25 cellular contexts compared by ENCODE assay signal in the genomic region with DNA sequence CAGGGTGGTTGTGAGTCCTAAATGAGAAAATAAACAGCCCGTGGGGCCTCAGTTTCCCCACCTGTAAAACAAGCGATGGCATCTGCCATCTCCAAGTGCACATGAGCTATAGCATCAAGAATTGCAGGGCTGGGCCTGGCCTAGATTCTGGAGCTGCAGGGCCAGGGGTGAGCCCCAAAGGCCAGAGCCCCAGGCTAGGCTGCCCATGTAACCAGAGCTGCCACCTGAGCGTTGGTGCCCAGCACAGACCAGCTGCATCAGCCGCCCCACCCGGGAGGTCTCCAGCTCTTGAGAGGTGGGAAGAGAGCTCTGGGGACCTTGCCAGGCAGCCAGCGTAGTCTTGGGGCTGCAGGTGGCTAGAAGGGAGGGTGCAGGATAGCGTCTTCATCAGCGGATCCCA. TPM values are rescaled to one million over a fixed set of nuclear protein-coding genes. Genes with fewer than 3 reads are reported as not detected.
"Had no signal": no experiment of that assay in that cellular context is flagged by ENCODE, and none has a peak within 500 bp of the region (broad histone marks: within the 10 kb centered on the region; RNA-seq: fewer than 3 reads in every experiment).

No MANE protein-coding gene starts in this region.

- H3K27me3 Mint-ChIP-seq: activated CD4-positive, alpha-beta memory T cell treated with anti-CD3 and anti-CD28 coated beads for 36 hours; activated CD4-positive, alpha-beta T cell treated with anti-CD3 and anti-CD28 coated beads, Interleukin-2, amount 10 ng/mL, durations not matched to agents 7 days and 5 days; activated naive CD4-positive, alpha-beta T cell treated with anti-CD3 and anti-CD28 coated beads, Interleukin-2, amount 50 U/mL, for 24 hours had no signal

- H3K27me3 ChIP-seq: breast epithelium, MG63, Peyer's patch had no signal

- H3K4me3 Mint-ChIP-seq: activated CD4-positive, alpha-beta memory T cell treated with anti-CD3 and anti-CD28 coated beads for 36 hours; activated CD4-positive, alpha-beta T cell treated with anti-CD3 and anti-CD28 coated beads, Interleukin-2, amount 10 ng/mL, durations not matched to agents 7 days and 5 days; activated naive CD4-positive, alpha-beta T cell treated with anti-CD3 and anti-CD28 coated beads, Interleukin-2, amount 50 U/mL, for 24 hours; activated T-cell treated with anti-CD3 and anti-CD28 coated beads, Interleukin-2, amount 50 U/mL, for 72 hours had no signal

- H3K27ac Mint-ChIP-seq: activated CD4-positive, alpha-beta memory T cell treated with anti-CD3 and anti-CD28 coated beads for 36 hours; activated CD4-positive, alpha-beta T cell treated with anti-CD3 and anti-CD28 coated beads, Interleukin-2, amount 10 ng/mL, durations not matched to agents 7 days and 5 days; activated naive CD4-positive, alpha-beta T cell treated with anti-CD3 and anti-CD28 coated beads, Interleukin-2, amount 50 U/mL, for 24 hours; activated T-cell treated with anti-CD3 and anti-CD28 coated beads, Interleukin-2, amount 50 U/mL, for 72 hours; activated T-helper 2 cell treated with anti-CD3 and anti-CD28 coated beads, Interferon-gamma antibody, Interleukin-2, Interleukin-4, amounts not matched to agents 10 μg/mL and 5 μg/mL and 100 μg/mL, durations not matched to agents 14 hours and 24 hours and 36 hours had no signal

- H3K36me3 ChIP-seq: breast epithelium, MG63, Peyer's patch had no signal

- ATAC-seq: activated T-cell treated with anti-CD3 and anti-CD28 coated beads, Interleukin-2, amount 50 U/mL, for 72 hours had no signal

- DNase-seq: activated CD4-positive, alpha-beta memory T cell treated with anti-CD3 and anti-CD28 coated beads for 36 hours; activated CD4-positive, alpha-beta T cell treated with anti-CD3 and anti-CD28 coated beads, Interleukin-2, amount 10 ng/mL, durations not matched to agents 7 days and 5 days; activated CD4-positive, CD25-positive, alpha-beta regulatory T cell; activated CD8-positive, alpha-beta memory T cell treated with anti-CD3 and anti-CD28 coated beads for 24 hours; activated gamma-delta T cell treated with Interleukin-2 at 50 U/mL for 16 hours; activated T-cell treated with anti-CD3 and anti-CD28 coated beads, Interleukin-2, amount 50 U/mL, for 72 hours; central memory CD4-positive, alpha-beta T cell; MG63; NCI-H1105; NCI-H1436; NCI-H1694 treated with DMSO at 0.1 percent for 48 hours; NCI-H2029 treated with DMSO at 0.1 percent for 48 hours; NCI-H345; NCI-H510A; NCI-H526 treated with DMSO at 0.1 percent for 48 hours; NK-92 treated with Interleukin-12 subunit alpha and Interleukin-12 subunit beta, amount 100 ng/mL, for 24 hours; Peyer's patch; SHP77; T-helper 1 cell had no signal

- H3K27ac ChIP-seq: breast epithelium, Peyer's patch, VCaP had no signal

- H3K4me1 ChIP-seq: breast epithelium, Peyer's patch had no signal

- H3K9me3 ChIP-seq: breast epithelium, MG63, Peyer's patch had no signal

- H3K36me3 Mint-ChIP-seq: activated CD4-positive, alpha-beta memory T cell treated with anti-CD3 and anti-CD28 coated beads for 36 hours; activated naive CD4-positive, alpha-beta T cell treated with anti-CD3 and anti-CD28 coated beads, Interleukin-2, amount 50 U/mL, for 24 hours had no signal

- H3K9me3 Mint-ChIP-seq: activated CD4-positive, alpha-beta memory T cell treated with anti-CD3 and anti-CD28 coated beads for 36 hours; activated CD4-positive, alpha-beta T cell treated with anti-CD3 and anti-CD28 coated beads, Interleukin-2, amount 10 ng/mL, durations not matched to agents 7 days and 5 days; activated naive CD4-positive, alpha-beta T cell treated with anti-CD3 and anti-CD28 coated beads, Interleukin-2, amount 50 U/mL, for 24 hours; activated T-cell treated with anti-CD3 and anti-CD28 coated beads, Interleukin-2, amount 50 U/mL, for 72 hours; activated T-helper 2 cell treated with anti-CD3 and anti-CD28 coated beads, Interferon-gamma antibody, Interleukin-2, Interleukin-4, amounts not matched to agents 10 μg/mL and 5 μg/mL and 100 μg/mL, durations not matched to agents 14 hours and 24 hours and 36 hours had no signal

- H3K4me3 ChIP-seq: breast epithelium, MG63, Peyer's patch had no signal

- H3K4me1 Mint-ChIP-seq: activated CD4-positive, alpha-beta T cell treated with anti-CD3 and anti-CD28 coated beads, Interleukin-2, amount 10 ng/mL, durations not matched to agents 7 days and 5 days; activated naive CD4-positive, alpha-beta T cell treated with anti-CD3 and anti-CD28 coated beads, Interleukin-2, amount 50 U/mL, for 24 hours had no signal

RNA-seq across cellular contexts. Expression of a gene that starts 27.0 kb away (rescaled TPM):
- total RNA-seq: activated CD4-positive, alpha-beta memory T cell treated with anti-CD3 and anti-CD28 coated beads for 36 hours; activated CD4-positive, alpha-beta T cell treated with anti-CD3 and anti-CD28 coated beads, Interleukin-2, amount 10 ng/mL, durations not matched to agents 7 days and 5 days; activated T-cell treated with anti-CD3 and anti-CD28 coated beads, Interleukin-2, amount 50 U/mL, for 72 hours; activated T-helper 2 cell treated with anti-CD3 and anti-CD28 coated beads, Interferon-gamma antibody, Interleukin-2, Interleukin-4, amounts not matched to agents 10 μg/mL and 5 μg/mL and 100 μg/mL, durations not matched to agents 14 hours and 24 hours and 36 hours; Peyer's patch; T-helper 2 cell treated with Interferon-gamma antibody and Interleukin-4, amounts not matched to agents 100 ng/mL and 5 ng/mL, for 36 hours had no signal
- polyA plus RNA-seq: aorta had no signal

RNA-seq across cellular contexts. Expression of a gene that starts 39.3 kb away (rescaled TPM):
- total RNA-seq: activated CD4-positive, alpha-beta memory T cell treated with anti-CD3 and anti-CD28 coated beads for 36 hours; activated CD4-positive, alpha-beta T cell treated with anti-CD3 and anti-CD28 coated beads, Interleukin-2, amount 10 ng/mL, durations not matched to agents 7 days and 5 days; activated T-cell treated with anti-CD3 and anti-CD28 coated beads, Interleukin-2, amount 50 U/mL, for 72 hours; activated T-helper 2 cell treated with anti-CD3 and anti-CD28 coated beads, Interferon-gamma antibody, Interleukin-2, Interleukin-4, amounts not matched to agents 10 μg/mL and 5 μg/mL and 100 μg/mL, durations not matched to agents 14 hours and 24 hours and 36 hours; T-helper 2 cell treated with Interferon-gamma antibody and Interleukin-4, amounts not matched to agents 100 ng/mL and 5 ng/mL, for 36 hours had no signal
